In genomic region chr4:100746141-100746540, GRCh38 we compare ENCODE assay signal across 22 cellular contexts.
"Had no signal": no experiment of that assay in that cellular context is flagged by ENCODE, and none has a peak within 500 bp of the region (broad histone marks: within the 10 kb centered on the region; RNA-seq: fewer than 3 reads in every experiment).

No MANE protein-coding gene starts in this region.

- H3K9me3 ChIP-seq: MG63 had no signal

- DNase-seq: IMR-90, Karpas-422, KG1, MG63, NCI-H1092, NCI-H1105 treated with DMSO at 0.1 percent for 48 hours, NCI-H1417 treated with DMSO at 0.1 percent for 48 hours, NCI-H146, NCI-H1694 treated with DMSO at 0.1 percent for 48 hours, NCI-H1930, NCI-H2081, NCI-H2107, NCI-H2227 treated with DMSO at 0.1 percent for 48 hours, NCI-H524, NCI-H526 treated with DMSO at 0.1 percent for 48 hours, NCI-H774, SHP77, SK-N-SH, SW 1271 had no signal

- H3K27me3 ChIP-seq: MG63 had no signal

- H3K4me3 ChIP-seq: MG63 had no signal

- H3K36me3 ChIP-seq: MG63 had no signal

- H3K27ac ChIP-seq: RWPE1 had no signal

- H3K9ac ChIP-seq: SK-N-SH had no signal

- ATAC-seq: HepG2, Panc1 had no signal

- H3K4me2 ChIP-seq: SK-N-SH had no signal

- FAIRE-seq: HepG2 had no signal
